Comparison of ENCODE assay signal across 1 cellular context in the genomic region with DNA sequence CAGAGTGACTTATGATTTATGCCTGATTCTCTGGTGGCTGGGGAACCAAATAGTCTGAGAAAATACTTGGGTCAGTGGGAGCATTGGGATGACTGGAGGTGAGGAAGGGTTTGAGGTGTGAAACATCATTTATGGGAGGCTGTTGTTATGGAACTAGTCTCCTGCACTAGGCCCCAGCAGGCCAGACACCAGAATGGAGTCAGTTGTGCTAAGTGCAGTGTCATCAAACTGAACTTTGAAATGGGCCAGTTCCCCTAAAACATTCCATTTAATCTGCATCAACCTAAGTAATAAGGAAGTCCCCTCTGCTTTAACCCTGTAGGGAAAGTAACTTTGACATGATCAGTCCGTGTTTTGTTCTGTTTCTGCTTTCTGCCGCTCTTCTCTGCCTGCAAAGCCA.
A peak's percentile ranks its signal among the peaks of the same experiment; 100 is the strongest.
TF ChIP-seq lines count a peak whose summit lies in the region.

No MANE protein-coding gene starts in this region.

TF ChIP-seq in HepG2, 621 proteins besides CTCF, POLR2A, EP300 and RAD21:
- TF ChIP-seq, protein P1, sequence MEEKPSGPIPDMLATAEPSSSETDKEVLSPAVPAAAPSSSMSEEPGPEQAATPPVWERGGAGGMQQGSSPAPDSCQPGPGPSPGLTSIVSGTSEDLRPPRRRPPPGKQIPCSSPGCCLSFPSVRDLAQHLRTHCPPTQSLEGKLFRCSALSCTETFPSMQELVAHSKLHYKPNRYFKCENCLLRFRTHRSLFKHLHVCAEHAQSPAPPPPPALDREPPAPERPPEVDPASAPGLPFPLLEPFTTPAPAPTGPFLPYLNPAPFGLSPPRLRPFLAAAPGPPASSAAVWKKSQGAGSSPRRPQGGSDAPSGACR (CRISPR knock-in tag; IDR thresholded peaks at IDR 0.05): 0 out of 2 replicates have a peak, but pooled peaks have one; percentile 6
- no peak for TF ChIP-seq ETV6 (CRISPR knock-in tag; conservative IDR thresholded peaks at IDR 0.05)
- no peak for TF ChIP-seq MYNN (CRISPR knock-in tag; IDR thresholded peaks at IDR 0.05; ENCODE audit: low read depth)
